In the genomic region with DNA sequence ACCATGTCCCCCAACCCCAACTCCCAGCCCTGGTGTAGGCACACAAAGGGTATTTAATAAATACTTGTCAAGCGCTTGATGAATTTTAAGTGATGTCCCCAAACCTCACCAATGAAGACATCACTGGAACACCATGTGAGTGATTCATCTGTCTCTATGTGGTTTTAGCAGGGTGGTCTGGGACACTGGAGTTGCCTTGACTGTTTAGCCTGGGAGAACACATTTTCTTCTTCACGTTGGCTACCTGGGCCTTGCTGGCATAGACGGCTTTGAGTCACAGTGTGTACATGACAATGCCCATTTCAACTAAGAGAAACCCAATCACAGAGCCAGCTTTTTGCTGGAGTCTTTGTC, we compare ENCODE assay signal across 21 cellular contexts. TPM values are rescaled to one million over a fixed set of nuclear protein-coding genes. Genes with fewer than 3 reads are reported as not detected.
DNase-seq lines count a peak whose midpoint lies in the region; ATAC-seq, FAIRE-seq and TF ChIP-seq lines count a peak whose summit lies in the region.
"Had no signal": no experiment of that assay in that cellular context is flagged by ENCODE, and none has a peak within 500 bp of the region (broad histone marks: within the 10 kb centered on the region; RNA-seq: fewer than 3 reads in every experiment).

No MANE protein-coding gene starts in this region.

- no peak for ATAC-seq in natural killer cell treated with Interleukin-12 subunit alpha and Interleukin-12 subunit beta and Interleukin-15 and Interleukin-18, amount 100 ng/mL, for 72 hours
- ATAC-seq in natural killer cell (no peak), HepG2 (no peak)

- no peak overlapping the region for H3K27ac Mint-ChIP-seq in natural killer cell treated with Interleukin-12 subunit alpha and Interleukin-12 subunit beta and Interleukin-15 and Interleukin-18, amount 100 ng/mL, for 72 hours
- H3K27ac Mint-ChIP-seq in natural killer cell (no peak overlapping the region), endothelial cell (ENCODE audit: unreplicated experiment) (no peak overlapping the region)
- H3K27ac Mint-ChIP-seq: CD4-positive, alpha-beta memory T cell; HFFc6 had no signal

- H3K27me3 Mint-ChIP-seq in natural killer cell treated with Interleukin-12 subunit alpha and Interleukin-12 subunit beta and Interleukin-15 and Interleukin-18, amount 100 ng/mL, for 72 hours: peaks cover 2 to 5% of the 10 kb centered on the region in 2 donors
- H3K27me3 Mint-ChIP-seq in natural killer cell (ENCODE audit: low read depth in 2 of 2): no peaks in the 10 kb centered on the region
- H3K27me3 Mint-ChIP-seq in endothelial cell (ENCODE audit: unreplicated experiment): peaks cover 3% of the 10 kb centered on the region

- H3K4me3 Mint-ChIP-seq in natural killer cell treated with Interleukin-12 subunit alpha and Interleukin-12 subunit beta and Interleukin-15 and Interleukin-18, amount 100 ng/mL, for 72 hours: no peak overlapping the region
- no peak overlapping the region for H3K4me3 Mint-ChIP-seq in natural killer cell
- H3K4me3 Mint-ChIP-seq in endothelial cell (ENCODE audit: unreplicated experiment): no peak overlapping the region
- H3K4me3 Mint-ChIP-seq: CD4-positive, alpha-beta memory T cell; HFFc6 had no signal

- H3K4me3 ChIP-seq in HepG2 (replicated peaks in 1 of 3; ENCODE audit: insufficient read depth in 1 of 3, low read depth in 2 of 3, low read length in 3 of 3) (no peak overlapping the region), sigmoid colon (no peak overlapping the region)
- H3K4me3 ChIP-seq: HAP-1 had no signal

- H4K20me1 ChIP-seq in HepG2 (ENCODE audit: insufficient read depth, low read length): no peaks in the 10 kb centered on the region

- TF ChIP-seq POLR2A in HepG2 (IDR thresholded peaks at IDR 0.05; ENCODE audit: insufficient read depth in 1 of 2, low read depth in 2 of 2, low read length in 2 of 2) (no peak), sigmoid colon (IDR thresholded peaks at IDR 0.05) (no peak)

- TF ChIP-seq RAD21 in HepG2 (CRISPR knock-in tag; IDR thresholded peaks at IDR 0.05): no peak

- no peaks in the 10 kb centered on the region for H3K9me3 Mint-ChIP-seq in natural killer cell treated with Interleukin-12 subunit alpha and Interleukin-12 subunit beta and Interleukin-15 and Interleukin-18, amount 100 ng/mL, for 72 hours
- H3K9me3 Mint-ChIP-seq in natural killer cell (no peaks in the 10 kb centered on the region), endothelial cell (ENCODE audit: unreplicated experiment) (no peaks in the 10 kb centered on the region)
- H3K9me3 Mint-ChIP-seq: CD4-positive, alpha-beta memory T cell had no signal

- FAIRE-seq in HepG2 (lab: Jason Lieb, UNC): no peak
- FAIRE-seq: G401.6, GM12892, H54 had no signal

- H2AFZ ChIP-seq in HepG2 (ENCODE audit: low read length): no peak overlapping the region

- H3K9me3 ChIP-seq in HepG2 (ENCODE audit: low read length) (no peaks in the 10 kb centered on the region), sigmoid colon (no peaks in the 10 kb centered on the region)
- H3K9me3 ChIP-seq: HAP-1 had no signal

- H3K27me3 ChIP-seq in HepG2 (ENCODE audit: control insufficient read depth in 1 of 2, insufficient read depth in 2 of 2, low read length in 2 of 2) (peaks cover 12 to 71% of the 10 kb centered on the region in 2 experiments; a peak in 4 of 5 replicates), sigmoid colon (peaks cover 0 to 12% (median 0%) of the 10 kb centered on the region in 3 donors)

- in situ Hi-C loops in HepG2 (cut with HindIII; ENCODE audit: extremely low pct_ligation_motif_present, low pct_unique_long_range_greater_than_20kb): no loop called here

- peak; percentile 32 for DNase-seq in natural killer cell treated with Interleukin-12 subunit alpha and Interleukin-12 subunit beta and Interleukin-15 and Interleukin-18, amount 100 ng/mL, for 72 hours (ENCODE audit: low spot score)
- DNase-seq in natural killer cell (no peak), HepG2 (ENCODE audit: low spot score) (no peak), sigmoid colon (peak; percentile 18), foreskin melanocyte (no peak), endothelial cell (ENCODE audit: low spot score) (no peak)
- DNase-seq: 8988T; C1 segment of cervical spinal cord; Calu3; CD4-positive, alpha-beta memory T cell; COR-L47; DMS53; DND-41; GOT3; HFFc6 had no signal

- H3K36me3 ChIP-seq in HepG2 (replicated peaks in 1 of 2; ENCODE audit: control insufficient read depth in 1 of 2, insufficient read depth in 2 of 2, low read length in 2 of 2) (no peaks in the 10 kb centered on the region), sigmoid colon (no peaks in the 10 kb centered on the region)
- H3K36me3 ChIP-seq: HAP-1 had no signal

- intact Hi-C loops in natural killer cell (cut with micrococcal nuclease): no loop called here
- intact Hi-C loops in HepG2 (cut with micrococcal nuclease; ENCODE audit: unreplicated experiment): no loop called here
- intact Hi-C loops in sigmoid colon (cut with DNase I): no loop called here

- H3K4me1 ChIP-seq in HepG2 (ENCODE audit: insufficient read depth, low read length) (peaks cover 5% of the 10 kb centered on the region), sigmoid colon (no peaks in the 10 kb centered on the region)
- H3K4me1 ChIP-seq: HAP-1 had no signal

- BruUV-seq in HepG2 (replicated peaks; lab: Mats Ljungman, UMichigan): no TSS peak

- no peak overlapping the region for H3K4me2 ChIP-seq in HepG2 (ENCODE audit: low read depth, low read length)

- TF ChIP-seq CTCF in natural killer cell (IDR thresholded peaks at IDR 0.05) (no peak), HepG2 (CRISPR knock-in tag; IDR thresholded peaks at IDR 0.05) (no peak), sigmoid colon (IDR thresholded peaks at IDR 0.05) (no peak), endothelial cell (IDR thresholded peaks at IDR 0.05; ENCODE audit: unreplicated experiment) (no peak)

- CTCF ChIA-PET in HepG2 (lab: Yijun Ruan, JAX; ENCODE audit: low intra/inter-chr PET ratio, low total read pairs): no interaction called here

- no peaks in the 10 kb centered on the region for H3K4me1 Mint-ChIP-seq in natural killer cell treated with Interleukin-12 subunit alpha and Interleukin-12 subunit beta and Interleukin-15 and Interleukin-18, amount 100 ng/mL, for 72 hours (ENCODE audit: low read depth in 2 of 2)
- H3K4me1 Mint-ChIP-seq in natural killer cell: no peaks in the 10 kb centered on the region
- H3K4me1 Mint-ChIP-seq in endothelial cell (ENCODE audit: unreplicated experiment): peaks cover 11% of the 10 kb centered on the region
- H3K4me1 Mint-ChIP-seq: CD4-positive, alpha-beta memory T cell had no signal

- POLR2A ChIA-PET in HepG2 (lab: Yijun Ruan, JAX): no interaction called here

- H3K27ac ChIP-seq in HepG2 (ENCODE audit: extremely low read length, insufficient read depth, low read length): no peak overlapping the region
- H3K27ac ChIP-seq in sigmoid colon: no peak overlapping the region

- TF ChIP-seq EP300 in HepG2 (IDR thresholded peaks at IDR 0.05; ENCODE audit: low read depth in 2 of 2, low read length in 2 of 2) (no peak), HepG2 (CRISPR knock-in tag; IDR thresholded peaks at IDR 0.05; ENCODE audit: borderline replicate concordance) (no peak), sigmoid colon (IDR thresholded peaks at IDR 0.05) (no peak)

- no peaks in the 10 kb centered on the region for H3K79me2 ChIP-seq in HepG2 (ENCODE audit: insufficient read depth, low read length)

- no peak overlapping the region for H3K9ac ChIP-seq in HepG2 (ENCODE audit: insufficient read depth, low read depth, low read length)

- H3K36me3 Mint-ChIP-seq in natural killer cell treated with Interleukin-12 subunit alpha and Interleukin-12 subunit beta and Interleukin-15 and Interleukin-18, amount 100 ng/mL, for 72 hours: no peaks in the 10 kb centered on the region
- H3K36me3 Mint-ChIP-seq in natural killer cell (no peaks in the 10 kb centered on the region), endothelial cell (ENCODE audit: low read depth, unreplicated experiment) (peaks cover 2% of the 10 kb centered on the region)
- H3K36me3 Mint-ChIP-seq: CD4-positive, alpha-beta memory T cell had no signal

- WGBS in HepG2 (ENCODE audit: low lambda C conversion rate): 58% methylated on average over 3 of the region's 3 CpGs
- WGBS in sigmoid colon, 2 donors: 87 to 94% methylated on average over 3 of the region's 3 CpGs

TF ChIP-seq in HepG2, 621 proteins besides CTCF, POLR2A, EP300 and RAD21:
- TF ChIP-seq TP53 (CRISPR knock-in tag; conservative IDR thresholded peaks at IDR 0.05) (no peak), RFX5 (IDR thresholded peaks at IDR 0.05; ENCODE audit: low read depth, low read length) (peak; percentile 79; the same call in 1 of the 2 replicates)

RNA-seq across cellular contexts. Expression of gene SHH, which starts 24.8 kb away (rescaled TPM):
- total RNA-seq in natural killer cell treated with Interleukin-12 subunit alpha and Interleukin-12 subunit beta and Interleukin-15 and Interleukin-18, amount 100 ng/mL, for 72 hours: not detected
- total RNA-seq in natural killer cell: not detected
- total RNA-seq in HepG2 (2016; rRNA removed; fragmentation: Illumina TruSeq; extraction: Trizol): 1.7 and 1.9 TPM in 2 replicates
- 0.10 and 0.53 TPM in 2 replicates for total RNA-seq in HepG2 (2016; cell fraction: cytosol; rRNA removed; fragmentation: Illumina TruSeq; extraction: Trizol; ENCODE audit: low read depth)
- total RNA-seq in HepG2 (2016; cell fraction: insoluble cytoplasmic fraction; rRNA removed; fragmentation: Illumina TruSeq; extraction: Trizol): 1.3 and 2.2 TPM in 2 replicates
- total RNA-seq in HepG2 (2016; cell fraction: membrane; rRNA removed; fragmentation: Illumina TruSeq; extraction: Trizol): 0.80 and 1.6 TPM in 2 replicates
- 1.3 TPM in 2 replicates for total RNA-seq in HepG2 (2016; cell fraction: nucleus; rRNA removed; fragmentation: Illumina TruSeq; extraction: Trizol)
- polyA plus RNA-seq in HepG2 (2011; rRNA removed): 3.4 and 4.9 TPM in 2 replicates
- 1.9 and 3.3 TPM in 2 replicates for polyA plus RNA-seq in HepG2 (2011; cell fraction: cytosol; rRNA removed)
- 12.2 and 16.4 TPM in 2 replicates for polyA plus RNA-seq in HepG2 (2011; cell fraction: nucleus; rRNA removed)
- polyA plus RNA-seq in HepG2 (2012): 3.5 and 6.3 TPM in 2 replicates
- polyA plus RNA-seq in HepG2 (2016; cell fraction: cytosol; fragmentation: Illumina TruSeq; extraction: Trizol; ENCODE audit: low read depth): 0.17 TPM in 2 replicates
- 1.8 and 2.1 TPM in 2 replicates for polyA plus RNA-seq in HepG2 (2016; cell fraction: insoluble cytoplasmic fraction; fragmentation: Illumina TruSeq; extraction: Trizol; ENCODE audit: low read depth)
- polyA plus RNA-seq in HepG2 (2016; cell fraction: membrane; fragmentation: Illumina TruSeq; extraction: Trizol; ENCODE audit: low read depth): 0.12 and 0.47 TPM in 2 replicates
- polyA plus RNA-seq in HepG2 (2016; cell fraction: nucleus; fragmentation: Illumina TruSeq; extraction: Trizol; ENCODE audit: insufficient read depth, low read depth): 3.9 and 4.1 TPM in 2 replicates
- 9.0 TPM in 1 of 2 replicates, not detected in the other for polyA minus RNA-seq in HepG2 (2011; rRNA and poly(A)+ RNA removed; ENCODE audit: low replicate concordance)
- 4.0 and 5.5 TPM in 2 replicates for polyA minus RNA-seq in HepG2 (2011; cell fraction: cytosol; rRNA and poly(A)+ RNA removed)
- polyA minus RNA-seq in HepG2 (2011; cell fraction: nucleus; rRNA and poly(A)+ RNA removed): 4.5 and 5.2 TPM in 2 replicates
- not detected for total RNA-seq in sigmoid colon
- 1 to 10 TPM in 1 of 3 donors, under 1 TPM in 2; 0.46 to 1.8 (median 0.60) TPM for polyA plus RNA-seq in sigmoid colon
- 0.26 TPM for total RNA-seq in endothelial cell (ENCODE audit: unreplicated experiment)
- total RNA-seq: A673; CD4-positive, alpha-beta memory T cell; HFFc6 had no signal
- polyA plus RNA-seq: BJ had no signal

Comparison
In these comparisons a context has a peak if more than half of its experiments do, and no peak if none do; other contexts are left out.
1. DNase-seq: peak in natural killer cell treated with Interleukin-12 subunit alpha and Interleukin-12 subunit beta and Interleukin-15 and Interleukin-18, amount 100 ng/mL, for 72 hours (single experiment) and sigmoid colon (single experiment); none in natural killer cell (single experiment), HepG2 (single experiment), foreskin melanocyte (single experiment) and endothelial cell (single experiment).